1 cellular context compared by ENCODE assay signal in the genomic region with DNA sequence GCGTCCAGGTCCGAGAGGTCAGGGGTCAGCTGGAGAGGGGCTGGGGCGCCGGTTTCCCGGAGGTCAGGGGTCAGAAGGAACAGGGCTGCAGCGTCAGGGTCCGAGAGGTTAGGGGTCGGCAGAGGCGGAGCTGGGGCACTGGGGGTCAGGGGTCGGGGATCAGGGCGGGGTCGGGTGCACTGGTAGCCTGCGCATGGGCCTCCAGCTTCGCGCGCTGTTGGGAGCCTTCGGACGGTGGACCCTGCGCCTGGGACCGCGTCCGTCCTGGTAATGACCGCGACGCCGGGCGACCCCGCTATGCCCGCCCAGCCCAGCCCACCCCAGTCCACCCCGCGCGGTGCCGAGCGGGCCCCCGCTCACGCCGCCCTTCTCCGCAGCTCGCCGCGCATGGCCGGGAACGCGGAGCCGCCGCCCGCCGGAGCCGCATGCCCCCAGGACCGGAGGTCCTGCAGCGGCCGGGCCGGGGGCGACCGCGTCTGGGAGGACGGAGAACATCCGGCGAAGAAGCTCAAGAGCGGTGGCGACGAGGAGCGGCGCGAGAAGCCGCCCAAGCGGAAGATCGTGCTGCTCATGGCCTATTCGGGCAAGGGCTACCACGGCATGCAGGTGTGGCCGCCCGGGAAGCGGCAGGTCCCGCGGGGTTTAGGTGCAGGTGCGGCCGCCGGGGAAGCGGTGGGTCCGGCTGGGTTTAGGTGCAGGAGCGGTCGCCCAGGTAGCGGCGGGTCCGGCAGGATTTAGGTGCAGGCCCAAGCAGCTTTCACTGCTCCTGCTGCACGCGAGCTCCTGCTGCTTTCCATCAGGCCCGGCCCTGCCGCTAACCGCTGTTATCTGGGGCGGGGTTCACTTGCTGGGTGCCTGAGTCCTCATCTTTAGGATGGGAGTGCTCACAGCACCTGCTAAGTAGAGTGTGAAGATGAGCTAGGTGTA.
A peak's percentile ranks its signal among the peaks of the same experiment; 100 is the strongest.
TF ChIP-seq lines count a peak whose summit lies in the region.

No MANE protein-coding gene starts in this region.

TF ChIP-seq in HepG2, 621 proteins besides CTCF, POLR2A, EP300 and RAD21 (continued from another document and continues in another):
- TF ChIP-seq ZNF318 (CRISPR knock-in tag; IDR thresholded peaks at IDR 0.05) (no peak), ZNF7 (CRISPR knock-in tag; IDR thresholded peaks at IDR 0.05) (no peak), ZBTB34 (CRISPR knock-in tag; IDR thresholded peaks at IDR 0.05) (no peak), FOXK2 (IDR thresholded peaks at IDR 0.05) (no peak), SP5 (CRISPR knock-in tag; IDR thresholded peaks at IDR 0.05; ENCODE audit: borderline replicate concordance, low read depth) (0 out of 2 replicates have a peak, but pooled peaks have one; percentile 4), ZC3H4 (CRISPR knock-in tag; IDR thresholded peaks at IDR 0.05; ENCODE audit: borderline replicate concordance) (no peak), YEATS4 (CRISPR knock-in tag; IDR thresholded peaks at IDR 0.05; ENCODE audit: borderline replicate concordance) (no peak), EEA1 (CRISPR knock-in tag; IDR thresholded peaks at IDR 0.05; ENCODE audit: borderline replicate concordance) (no peak), PAF1 (CRISPR knock-in tag; IDR thresholded peaks at IDR 0.05) (no peak), IRF9 (CRISPR knock-in tag; IDR thresholded peaks at IDR 0.05; ENCODE audit: borderline replicate concordance) (no peak), MAFG (CRISPR knock-in tag; IDR thresholded peaks at IDR 0.05) (no peak), CSRNP1 (CRISPR knock-in tag; IDR thresholded peaks at IDR 0.05) (no peak), MBD4 (IDR thresholded peaks at IDR 0.05; ENCODE audit: borderline replicate concordance, low read length) (no peak), PPARG (CRISPR knock-in tag; conservative IDR thresholded peaks at IDR 0.05) (no peak), PLRG1 (conservative IDR thresholded peaks at IDR 0.05) (no peak), ZNF329 (CRISPR knock-in tag; IDR thresholded peaks at IDR 0.05; ENCODE audit: low read depth) (no peak), SKIL (CRISPR knock-in tag; IDR thresholded peaks at IDR 0.05; ENCODE audit: borderline replicate concordance) (no peak; the same call in 1 of the 2 replicates), ZNF562 (CRISPR knock-in tag; IDR thresholded peaks at IDR 0.05; ENCODE audit: borderline replicate concordance) (no peak), ZNF883 (CRISPR knock-in tag; IDR thresholded peaks at IDR 0.05; ENCODE audit: not compliant biosample characterization) (peak; percentile 13), HNF1A (IDR thresholded peaks at IDR 0.05; ENCODE audit: low read depth) (no peak), HNF1A (CRISPR knock-in tag; IDR thresholded peaks at IDR 0.05; ENCODE audit: borderline replicate concordance) (0 out of 2 replicates have a peak, but pooled peaks have one; percentile 12), MAF1 (CRISPR knock-in tag; IDR thresholded peaks at IDR 0.05; ENCODE audit: borderline replicate concordance) (no peak), CREM (IDR thresholded peaks at IDR 0.05) (0 out of 2 replicates have a peak, but pooled peaks have one; percentile 6), CREM (CRISPR knock-in tag; IDR thresholded peaks at IDR 0.05) (no peak)
- TF ChIP-seq, protein P1, sequence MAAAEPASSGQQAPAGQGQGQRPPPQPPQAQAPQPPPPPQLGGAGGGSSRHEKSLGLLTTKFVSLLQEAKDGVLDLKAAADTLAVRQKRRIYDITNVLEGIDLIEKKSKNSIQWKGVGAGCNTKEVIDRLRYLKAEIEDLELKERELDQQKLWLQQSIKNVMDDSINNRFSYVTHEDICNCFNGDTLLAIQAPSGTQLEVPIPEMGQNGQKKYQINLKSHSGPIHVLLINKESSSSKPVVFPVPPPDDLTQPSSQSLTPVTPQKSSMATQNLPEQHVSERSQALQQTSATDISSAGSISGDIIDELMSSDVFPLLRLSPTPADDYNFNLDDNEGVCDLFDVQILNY (CRISPR knock-in tag; conservative IDR thresholded peaks at IDR 0.05): no peak
